1 cellular context compared by ENCODE assay signal in genomic region chr6:15017803-15018202, GRCh38.
TF ChIP-seq lines count a peak whose summit lies in the region.

No MANE protein-coding gene starts in this region.

TF ChIP-seq in GM12878, 131 proteins besides CTCF, POLR2A, EP300 and RAD21 (continued from another document):
- TF ChIP-seq, protein P1, sequence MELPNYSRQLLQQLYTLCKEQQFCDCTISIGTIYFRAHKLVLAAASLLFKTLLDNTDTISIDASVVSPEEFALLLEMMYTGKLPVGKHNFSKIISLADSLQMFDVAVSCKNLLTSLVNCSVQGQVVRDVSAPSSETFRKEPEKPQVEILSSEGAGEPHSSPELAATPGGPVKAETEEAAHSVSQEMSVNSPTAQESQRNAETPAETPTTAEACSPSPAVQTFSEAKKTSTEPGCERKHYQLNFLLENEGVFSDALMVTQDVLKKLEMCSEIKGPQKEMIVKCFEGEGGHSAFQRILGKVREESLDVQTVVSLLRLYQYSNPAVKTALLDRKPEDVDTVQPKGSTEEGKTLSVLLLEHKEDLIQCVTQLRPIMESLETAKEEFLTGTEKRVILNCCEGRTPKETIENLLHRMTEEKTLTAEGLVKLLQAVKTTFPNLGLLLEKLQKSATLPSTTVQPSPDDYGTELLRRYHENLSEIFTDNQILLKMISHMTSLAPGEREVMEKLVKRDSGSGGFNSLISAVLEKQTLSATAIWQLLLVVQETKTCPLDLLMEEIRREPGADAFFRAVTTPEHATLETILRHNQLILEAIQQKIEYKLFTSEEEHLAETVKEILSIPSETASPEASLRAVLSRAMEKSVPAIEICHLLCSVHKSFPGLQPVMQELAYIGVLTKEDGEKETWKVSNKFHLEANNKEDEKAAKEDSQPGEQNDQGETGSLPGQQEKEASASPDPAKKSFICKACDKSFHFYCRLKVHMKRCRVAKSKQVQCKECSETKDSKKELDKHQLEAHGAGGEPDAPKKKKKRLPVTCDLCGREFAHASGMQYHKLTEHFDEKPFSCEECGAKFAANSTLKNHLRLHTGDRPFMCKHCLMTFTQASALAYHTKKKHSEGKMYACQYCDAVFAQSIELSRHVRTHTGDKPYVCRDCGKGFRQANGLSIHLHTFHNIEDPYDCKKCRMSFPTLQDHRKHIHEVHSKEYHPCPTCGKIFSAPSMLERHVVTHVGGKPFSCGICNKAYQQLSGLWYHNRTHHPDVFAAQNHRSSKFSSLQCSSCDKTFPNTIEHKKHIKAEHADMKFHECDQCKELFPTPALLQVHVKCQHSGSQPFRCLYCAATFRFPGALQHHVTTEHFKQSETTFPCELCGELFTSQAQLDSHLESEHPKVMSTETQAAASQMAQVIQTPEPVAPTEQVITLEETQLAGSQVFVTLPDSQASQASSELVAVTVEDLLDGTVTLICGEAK (IDR thresholded peaks at IDR 0.05; ENCODE audit: borderline replicate concordance) = no peak
- TF ChIP-seq BCL11A (IDR thresholded peaks at IDR 0.05; ENCODE audit: low read depth, low read length) (no peak), MTA2 (IDR thresholded peaks at IDR 0.05; ENCODE audit: low read depth) (no peak), RB1 (IDR thresholded peaks at IDR 0.05; ENCODE audit: borderline replicate concordance) (no peak), JUND (IDR thresholded peaks at IDR 0.05; ENCODE audit: low read depth, low read length) (no peak), TCF7 (IDR thresholded peaks at IDR 0.05; ENCODE audit: borderline replicate concordance) (no peak)
- TF ChIP-seq, protein P2, sequence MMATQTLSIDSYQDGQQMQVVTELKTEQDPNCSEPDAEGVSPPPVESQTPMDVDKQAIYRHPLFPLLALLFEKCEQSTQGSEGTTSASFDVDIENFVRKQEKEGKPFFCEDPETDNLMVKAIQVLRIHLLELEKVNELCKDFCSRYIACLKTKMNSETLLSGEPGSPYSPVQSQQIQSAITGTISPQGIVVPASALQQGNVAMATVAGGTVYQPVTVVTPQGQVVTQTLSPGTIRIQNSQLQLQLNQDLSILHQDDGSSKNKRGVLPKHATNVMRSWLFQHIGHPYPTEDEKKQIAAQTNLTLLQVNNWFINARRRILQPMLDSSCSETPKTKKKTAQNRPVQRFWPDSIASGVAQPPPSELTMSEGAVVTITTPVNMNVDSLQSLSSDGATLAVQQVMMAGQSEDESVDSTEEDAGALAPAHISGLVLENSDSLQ (IDR thresholded peaks at IDR 0.05) = no peak
TF ChIP-seq in GM12878: peak in this region for 0.
